Comparison of ENCODE assay signal across 14 cellular contexts in the genomic region with DNA sequence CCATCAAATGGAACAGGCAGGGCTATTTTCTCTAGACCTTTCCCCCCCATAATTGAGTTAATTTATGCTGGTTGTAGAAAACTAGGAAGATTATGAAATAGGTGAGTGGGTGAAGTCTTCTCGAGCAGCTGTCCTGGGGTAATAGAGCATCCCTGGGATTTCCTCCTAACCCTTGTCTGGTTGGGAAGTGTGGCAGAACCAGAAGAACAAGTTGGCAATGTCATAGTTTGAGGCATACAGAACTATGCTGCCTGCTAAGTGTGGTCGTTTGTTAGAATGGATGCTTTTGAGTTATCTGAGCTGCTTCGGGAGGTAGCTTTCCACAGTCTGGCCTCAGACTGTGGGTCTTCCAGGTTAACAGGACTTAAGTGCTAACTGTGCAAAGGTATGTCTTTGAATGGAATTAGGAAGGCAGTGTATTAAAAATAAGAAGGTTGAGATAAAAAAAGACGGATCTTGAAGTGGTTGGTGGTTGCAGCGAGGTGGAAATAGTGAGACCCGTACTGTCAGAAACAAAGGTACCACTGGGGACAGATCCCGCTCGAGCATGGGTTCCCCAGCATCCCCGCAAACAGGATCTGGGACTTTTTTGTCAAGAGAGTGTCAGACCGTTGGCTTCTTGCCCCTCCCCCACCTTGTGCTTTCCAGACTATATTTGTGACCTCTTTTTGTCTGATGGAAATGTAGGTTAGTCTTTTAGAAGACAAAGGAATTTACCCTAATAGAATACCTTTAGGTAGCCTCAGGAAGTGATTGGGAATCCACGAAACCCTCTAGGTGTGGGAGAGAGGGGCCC. TPM values are rescaled to one million over a fixed set of nuclear protein-coding genes. Genes with fewer than 3 reads are reported as not detected.
DNase-seq lines count a peak whose midpoint lies in the region; ATAC-seq and TF ChIP-seq lines count a peak whose summit lies in the region.
"Had no signal": no experiment of that assay in that cellular context is flagged by ENCODE, and none has a peak within 500 bp of the region (broad histone marks: within the 10 kb centered on the region; RNA-seq: fewer than 3 reads in every experiment).

No MANE protein-coding gene starts in this region.

- no peak overlapping the region for H3K18ac ChIP-seq in H9 (ENCODE audit: insufficient read length, low read depth, low read length)

- DNase-seq in H9 (no peak), ureter (ENCODE audit: low spot score) (no peak), NCI-H2081 treated with DMSO at 0.1 percent for 48 hours (lab: John Stamatoyannopoulos, UW) (no peak)
- no peak for DNase-seq in activated T-cell treated with anti-CD3 and anti-CD28 coated beads, Interleukin-2, amount 50 U/mL, for 4 hours
- no peak for DNase-seq in naive thymus-derived CD4-positive, alpha-beta T cell
- DNase-seq: activated CD4-positive, CD25-positive, alpha-beta regulatory T cell; adrenal gland; Right ventricle myocardium superior; upper lobe of right lung had no signal

- H3K4me1 Mint-ChIP-seq in H9: peaks cover 50 to 55% of the 10 kb centered on the region in 2 experiments
- H3K4me1 Mint-ChIP-seq in activated T-cell treated with anti-CD3 and anti-CD28 coated beads, Interleukin-2, amount 50 U/mL, for 4 hours (ENCODE audit: low read depth): peaks cover 79% of the 10 kb centered on the region
- H3K4me1 Mint-ChIP-seq in naive thymus-derived CD4-positive, alpha-beta T cell: peaks cover 59 to 84% (median 77%) of the 10 kb centered on the region in 7 donors

- H3K4ac ChIP-seq in H9 (ENCODE audit: low read depth, low read length): no peak overlapping the region

- no peaks in the 10 kb centered on the region for H3K27me3 Mint-ChIP-seq in H9 (ENCODE audit: low read depth)
- H3K27me3 Mint-ChIP-seq in activated T-cell treated with anti-CD3 and anti-CD28 coated beads, Interleukin-2, amount 50 U/mL, for 4 hours (ENCODE audit: low read depth): no peaks in the 10 kb centered on the region
- no peaks in the 10 kb centered on the region for H3K27me3 Mint-ChIP-seq in naive thymus-derived CD4-positive, alpha-beta T cell

- peaks cover 7 to 18% (median 16%) of the 10 kb centered on the region in 3 experiments; a peak in 6 of 7 replicates for H3K36me3 Mint-ChIP-seq in H9 (ENCODE audit: insufficient read depth in 1 of 3, low read depth in 3 of 3)
- peaks cover 3% of the 10 kb centered on the region for H3K36me3 Mint-ChIP-seq in activated T-cell treated with anti-CD3 and anti-CD28 coated beads, Interleukin-2, amount 50 U/mL, for 4 hours (ENCODE audit: insufficient read depth)
- peaks cover 0 to 13% (median 4%) of the 10 kb centered on the region in 5 donors for H3K36me3 Mint-ChIP-seq in naive thymus-derived CD4-positive, alpha-beta T cell

- no peaks in the 10 kb centered on the region for H3K27me3 ChIP-seq in BLaER1 treated with 17β-estradiol and CSF1 and Interleukin-3, amounts not matched to agents 10 nM and 100 nM
- no peaks in the 10 kb centered on the region for H3K27me3 ChIP-seq in H9 (ENCODE audit: insufficient read depth, low read length)
- H3K27me3 ChIP-seq in naive thymus-derived CD4-positive, alpha-beta T cell (ENCODE audit: control insufficient read depth in 2 of 2, insufficient read depth in 2 of 2, low read length in 2 of 2): no peaks in the 10 kb centered on the region
- H3K27me3 ChIP-seq: adrenal gland, upper lobe of right lung had no signal

- peaks cover 12% of the 10 kb centered on the region for H3K23me2 ChIP-seq in H9 (ENCODE audit: insufficient read length, low read depth, low read length, poor library complexity, severe bottlenecking)

- H4K20me1 ChIP-seq in BLaER1 treated with 17β-estradiol and CSF1 and Interleukin-3, amounts not matched to agents 10 nM and 100 nM: peaks cover 80 to 96% (median 90%) of the 10 kb centered on the region in 11 experiments
- H4K20me1 ChIP-seq in H9 (ENCODE audit: control insufficient read depth, insufficient read depth, insufficient read length): peaks cover 3% of the 10 kb centered on the region

- H3K27ac Mint-ChIP-seq in H9: peak overlapping the region in 2 of 3 experiments; percentile 2 to 6; a peak in 1 of 7 replicates
- H3K27ac Mint-ChIP-seq in naive thymus-derived CD4-positive, alpha-beta T cell: peak overlapping the region; percentile 15 to 91 (median 69)

- CTCF ChIA-PET in naive thymus-derived CD4-positive, alpha-beta T cell (lab: Charles Lee): no interaction called here

- no peaks in the 10 kb centered on the region for H3K9me3 ChIP-seq in BLaER1 treated with 17β-estradiol and CSF1 and Interleukin-3, amounts not matched to agents 10 nM and 100 nM (replicated peaks in 1 of 11)
- no peaks in the 10 kb centered on the region for H3K9me3 ChIP-seq in H9 (ENCODE audit: control insufficient read depth, low read depth, low read length)
- no peaks in the 10 kb centered on the region for H3K9me3 ChIP-seq in naive thymus-derived CD4-positive, alpha-beta T cell (ENCODE audit: control insufficient read depth in 2 of 3, low read length in 3 of 3)
- H3K9me3 ChIP-seq: adrenal gland, upper lobe of right lung had no signal

- H3K79me2 ChIP-seq in H9 (ENCODE audit: insufficient read depth, low read length): peaks cover 68% of the 10 kb centered on the region

- H3K9ac ChIP-seq in BLaER1 treated with 17β-estradiol and CSF1 and Interleukin-3, amounts not matched to agents 10 nM and 100 nM: peak overlapping the region in 9 of 11 experiments; percentile 5 to 56 (median 38); a peak in 16 of 22 replicates
- H3K9ac ChIP-seq in H9 (ENCODE audit: extremely low read depth, insufficient read length, low read length): no peak overlapping the region
- H3K9ac ChIP-seq: KMS-11 had no signal

- intact Hi-C loops in naive thymus-derived CD4-positive, alpha-beta T cell (cut with micrococcal nuclease): loop anchor here (5.0 to 10.0 kb wide), 6 partner anchors 195 to 772 kb away; partner anchors contain the start of genes ATP13A1 (in 1 of the 2), BORCS8 (in 1 of the 2), KLHL26 (in 1 of the 2) and RFXANK (in 1 of the 2)

- no peaks in the 10 kb centered on the region; a peak in 1 of 5 replicates for H3K9me3 Mint-ChIP-seq in H9
- H3K9me3 Mint-ChIP-seq in activated T-cell treated with anti-CD3 and anti-CD28 coated beads, Interleukin-2, amount 50 U/mL, for 4 hours: no peaks in the 10 kb centered on the region
- no peaks in the 10 kb centered on the region for H3K9me3 Mint-ChIP-seq in naive thymus-derived CD4-positive, alpha-beta T cell

- H3T11ph ChIP-seq in H9 (ENCODE audit: low read length): no peak overlapping the region

- peaks cover 52 to 78% (median 68%) of the 10 kb centered on the region in 10 experiments for H3K4me1 ChIP-seq in BLaER1 treated with 17β-estradiol and CSF1 and Interleukin-3, amounts not matched to agents 10 nM and 100 nM
- peaks cover 10% of the 10 kb centered on the region; the same call in 1 of the 2 replicates for H3K4me1 ChIP-seq in H9 (ENCODE audit: insufficient read depth, low read length)
- H3K4me1 ChIP-seq in naive thymus-derived CD4-positive, alpha-beta T cell (ENCODE audit: control insufficient read depth in 2 of 2, insufficient read depth in 2 of 2, low read length in 2 of 2): peaks cover 51 to 58% of the 10 kb centered on the region in 2 donors

- no peak overlapping the region for H2BK120ac ChIP-seq in H9 (ENCODE audit: low read depth, low read length, poor library complexity, severe bottlenecking)

- H2BK20ac ChIP-seq in H9 (ENCODE audit: low read depth, low read length, poor library complexity, severe bottlenecking): no peak overlapping the region

- H2BK12ac ChIP-seq in H9 (ENCODE audit: insufficient read length, low read depth, low read length): no peak overlapping the region

- no peak for TF ChIP-seq CTCF in H9 (conservative IDR thresholded peaks at IDR 0.05)

- peak overlapping the region in 6 of 11 experiments; percentile 0 to 95 (median 16); a peak in 5 of 22 replicates for H3K27ac ChIP-seq in BLaER1 treated with 17β-estradiol and CSF1 and Interleukin-3, amounts not matched to agents 10 nM and 100 nM
- no peak overlapping the region for H3K27ac ChIP-seq in H9 (ENCODE audit: insufficient read length, low read depth, low read length)
- peak overlapping the region; percentile 37 for H3K27ac ChIP-seq in naive thymus-derived CD4-positive, alpha-beta T cell (ENCODE audit: low read depth, low read length)
- H3K27ac ChIP-seq: adrenal gland, KMS-11, upper lobe of right lung had no signal

- H3K56ac ChIP-seq in H9 (ENCODE audit: insufficient read length, low read depth, low read length): no peak overlapping the region

- H3K23ac ChIP-seq in H9 (ENCODE audit: insufficient read length, low read depth, low read length): no peak overlapping the region

- peak overlapping the region; percentile 76 to 99 (median 94) for H3K4me2 ChIP-seq in BLaER1 treated with 17β-estradiol and CSF1 and Interleukin-3, amounts not matched to agents 10 nM and 100 nM
- peak overlapping the region; percentile 17 for H3K4me2 ChIP-seq in H9 (ENCODE audit: insufficient read depth, insufficient read length, low read length)
- H3K4me2 ChIP-seq: KMS-11 had no signal

- WGBS in H9 (ENCODE audit: extremely low coverage, insufficient read length, low lambda C conversion rate): no CpG with 5 or more reads among the region's 11 CpGs

- no peak for ATAC-seq in activated T-cell treated with anti-CD3 and anti-CD28 coated beads, Interleukin-2, amount 50 U/mL, for 4 hours
- no peak for ATAC-seq in naive thymus-derived CD4-positive, alpha-beta T cell
- ATAC-seq in GM18867 (IDR thresholded peaks at IDR 0.05; ENCODE audit: unreplicated experiment) (no peak), esophagus mucosa (no peak)
- ATAC-seq: HCT116, upper lobe of right lung had no signal

- no peak overlapping the region for H4K8ac ChIP-seq in H9 (replicated peaks; ENCODE audit: insufficient read length, low read depth, low read length)

- no peak overlapping the region for H4K91ac ChIP-seq in H9 (ENCODE audit: insufficient read length, low read depth, low read length)

- H4K5ac ChIP-seq in H9 (ENCODE audit: insufficient read length, low read depth, low read length): no peak overlapping the region

- peak overlapping the region; percentile 16 to 56 for H3K4me3 Mint-ChIP-seq in H9
- H3K4me3 Mint-ChIP-seq in activated T-cell treated with anti-CD3 and anti-CD28 coated beads, Interleukin-2, amount 50 U/mL, for 4 hours: peak overlapping the region; percentile 15
- H3K4me3 Mint-ChIP-seq in naive thymus-derived CD4-positive, alpha-beta T cell: peak overlapping the region in 9 of 10 donors; percentile 1 to 89 (median 47)

- H3K36me3 ChIP-seq in BLaER1 treated with 17β-estradiol and CSF1 and Interleukin-3, amounts not matched to agents 10 nM and 100 nM: peaks cover 15 to 49% (median 30%) of the 10 kb centered on the region in 11 experiments; a peak in 19 of 22 replicates
- peaks cover 0 to 11% (median 0%) of the 10 kb centered on the region in 3 experiments for H3K36me3 ChIP-seq in naive thymus-derived CD4-positive, alpha-beta T cell (ENCODE audit: control insufficient read depth in 2 of 3, insufficient read depth in 3 of 3, low read length in 3 of 3)
- H3K36me3 ChIP-seq: adrenal gland, upper lobe of right lung had no signal

- POLR2A ChIA-PET in naive thymus-derived CD4-positive, alpha-beta T cell (lab: Charles Lee): interaction anchor here (0.6 to 4.7 kb wide), 6 partner anchors 22 to 174 kb away, joined by 3 to 30 read pairs (median 4); no protein-coding TSS in a partner anchor

- no peak overlapping the region for H2AK5ac ChIP-seq in H9 (ENCODE audit: insufficient read length, low read length)

- no peak overlapping the region for H3K14ac ChIP-seq in H9 (ENCODE audit: insufficient read depth, low read length)

- H2AFZ ChIP-seq in H9 (ENCODE audit: low read length): no peak overlapping the region

- 0 out of 20 replicates have a peak overlapping the region, but pooled peaks of 1 of the 10 experiments have one; percentile 3 for H3K4me3 ChIP-seq in BLaER1 treated with 17β-estradiol and CSF1 and Interleukin-3, amounts not matched to agents 10 nM and 100 nM
- no peak overlapping the region for H3K4me3 ChIP-seq in naive thymus-derived CD4-positive, alpha-beta T cell (ENCODE audit: low read length)
- H3K4me3 ChIP-seq: adrenal gland, upper lobe of right lung had no signal

- H2BK15ac ChIP-seq in H9 (ENCODE audit: low read depth, low read length): no peak overlapping the region

- no peak overlapping the region for H2BK5ac ChIP-seq in H9 (ENCODE audit: insufficient read length, low read length)

- H3K79me1 ChIP-seq in H9 (ENCODE audit: insufficient read depth, low read depth, low read length, poor library complexity, severe bottlenecking): peaks cover 10% of the 10 kb centered on the region

RNA-seq across cellular contexts. Expression of gene GATAD2A, which starts 4.0 kb away (rescaled TPM):
- total RNA-seq in H9 (2021): 189 and 198 TPM in 2 replicates
- total RNA-seq in activated T-cell treated with anti-CD3 and anti-CD28 coated beads, Interleukin-2, amount 50 U/mL, for 4 hours: 100 to 1,000 TPM; 187 to 240 (median 205) TPM
- total RNA-seq in naive thymus-derived CD4-positive, alpha-beta T cell: 100 to 1,000 TPM in 4 of 5 experiments, 10 to 100 TPM in 1; 97.9 to 123 (median 116) TPM
- 10 to 100 TPM; 11.3 to 25.7 TPM for polyA plus RNA-seq in naive thymus-derived CD4-positive, alpha-beta T cell
- total RNA-seq in esophagus mucosa: 58.9 TPM
- 92.7 TPM for total RNA-seq in ureter
